16 cellular contexts compared by ENCODE assay signal in the genomic region with DNA sequence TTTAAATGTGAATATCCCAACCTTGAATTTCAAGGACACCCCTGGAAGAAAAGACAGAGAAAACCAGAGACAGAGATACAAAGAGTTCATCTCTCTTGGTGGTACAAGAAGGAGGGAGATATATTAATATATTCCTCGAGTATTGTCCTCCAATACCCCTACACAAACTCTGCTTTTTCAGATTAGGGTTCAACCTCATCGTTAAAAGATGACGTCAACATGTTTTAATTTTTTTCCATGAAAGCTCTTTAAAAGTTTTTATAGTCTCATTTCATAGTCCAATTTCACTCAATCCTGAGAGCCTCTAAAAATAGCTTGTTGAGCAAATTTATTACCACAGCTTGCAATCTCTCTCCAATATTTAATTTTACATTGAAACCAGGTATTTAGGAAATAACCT. TPM values are rescaled to one million over a fixed set of nuclear protein-coding genes. Genes with fewer than 3 reads are reported as not detected.
DNase-seq lines count a peak whose midpoint lies in the region; ATAC-seq and TF ChIP-seq lines count a peak whose summit lies in the region.
"Had no signal": no experiment of that assay in that cellular context is flagged by ENCODE, and none has a peak within 500 bp of the region (broad histone marks: within the 10 kb centered on the region; RNA-seq: fewer than 3 reads in every experiment).

No MANE protein-coding gene starts in this region.

- POLR2A ChIA-PET in HEK293 (lab: Yijun Ruan, JAX): no interaction called here

- intact Hi-C loops in left colon (cut with DNase I, micrococcal nuclease) (no loop called here), Calu3 (cut with micrococcal nuclease; ENCODE audit: unreplicated experiment) (no loop called here)

- H3K36me3 ChIP-seq in HEK293 (ENCODE audit: control insufficient read depth in 2 of 2, insufficient read depth in 1 of 2, low read length in 2 of 2): no peaks in the 10 kb centered on the region
- no peaks in the 10 kb centered on the region for H3K36me3 ChIP-seq in SK-N-MC (ENCODE audit: insufficient read depth, low read length)
- H3K36me3 ChIP-seq in stomach smooth muscle (ENCODE audit: control insufficient read depth in 2 of 2, insufficient read depth in 2 of 2, low read length in 2 of 2): no peaks in the 10 kb centered on the region

- no peak for DNase-seq in SK-N-MC (ENCODE audit: low read depth, low spot score)
- no peak for DNase-seq in mesothelial cell of epicardium (ENCODE audit: low spot score in 2 of 2, unreplicated experiment in 2 of 2)
- DNase-seq in left colon: no peak
- no peak for DNase-seq in Calu3
- DNase-seq: C1 segment of cervical spinal cord; CD4-positive, alpha-beta memory T cell; COR-L47; DMS153; GF-D8; H9; HFFc6 had no signal

- H3K4me3 ChIP-seq in HEK293 (ENCODE audit: low read depth, low read length): no peak overlapping the region
- H3K4me3 ChIP-seq in SK-N-MC: peak overlapping the region; percentile 10; the same call in 1 of the 2 replicates
- peak overlapping the region in 1 of 2 donors; percentile 0 for H3K4me3 ChIP-seq in stomach smooth muscle (ENCODE audit: low read length in 2 of 2)
- H3K4me3 ChIP-seq: GM23338 had no signal

- TF ChIP-seq CTCF in HEK293 (tag by site-specific recombination; IDR thresholded peaks at IDR 0.05) (no peak), mesothelial cell of epicardium (IDR thresholded peaks at IDR 0.05; ENCODE audit: unreplicated experiment) (no peak), Calu3 (IDR thresholded peaks at IDR 0.05; ENCODE audit: unreplicated experiment) (no peak)

- H3K27ac ChIP-seq in HEK293 (ENCODE audit: extremely low read depth, low read depth, low read length): no peak overlapping the region
- H3K27ac ChIP-seq in SK-N-MC: peak overlapping the region; percentile 61; the same call in 1 of the 2 replicates
- peak overlapping the region; percentile 46 for H3K27ac ChIP-seq in stomach smooth muscle (ENCODE audit: low read length)

- H3K4me1 ChIP-seq in HEK293 (ENCODE audit: control insufficient read depth, insufficient read depth, low read length): 0 out of 2 replicates have a peak, but pooled peaks cover 5% of the 10 kb centered on the region
- peaks cover 7% of the 10 kb centered on the region for H3K4me1 ChIP-seq in stomach smooth muscle (ENCODE audit: control insufficient read depth, insufficient read depth, low read length)

- BruUV-seq in Calu3 (replicated peaks; lab: Mats Ljungman, UMichigan): no TSS peak

- H3K9me3 Mint-ChIP-seq in mesothelial cell of epicardium (peaks cover 7% of the 10 kb centered on the region), Calu3 (ENCODE audit: low read depth, unreplicated experiment) (no peaks in the 10 kb centered on the region)
- H3K9me3 Mint-ChIP-seq: GM23338, H9, HFFc6 had no signal

- CTCF ChIA-PET in HEK293 (lab: Yijun Ruan, JAX): no interaction called here
- CTCF ChIA-PET in Calu3 (lab: Charles Lee): no interaction called here

- H3K4me1 Mint-ChIP-seq in mesothelial cell of epicardium (peaks cover 14% of the 10 kb centered on the region), Calu3 (ENCODE audit: low read depth, unreplicated experiment) (no peaks in the 10 kb centered on the region)
- H3K4me1 Mint-ChIP-seq: CD4-positive, alpha-beta memory T cell had no signal

- H3K27ac Mint-ChIP-seq in mesothelial cell of epicardium: peak overlapping the region; percentile 54
- H3K27ac Mint-ChIP-seq in Calu3 (ENCODE audit: unreplicated experiment): no peak overlapping the region
- H3K27ac Mint-ChIP-seq: CD4-positive, alpha-beta memory T cell; GM23338; H9; HFFc6 had no signal

- H3K36me3 Mint-ChIP-seq in mesothelial cell of epicardium: peaks cover 1% of the 10 kb centered on the region
- no peaks in the 10 kb centered on the region for H3K36me3 Mint-ChIP-seq in Calu3 (ENCODE audit: insufficient read depth, unreplicated experiment)
- H3K36me3 Mint-ChIP-seq: CD4-positive, alpha-beta memory T cell had no signal

- no peak for ATAC-seq in left colon
- ATAC-seq: GM23338, HCT116 had no signal

- H3K9ac ChIP-seq in SK-N-MC (ENCODE audit: insufficient read length) (no peak overlapping the region), stomach smooth muscle (ENCODE audit: low read length in 2 of 2) (no peak overlapping the region)

- H3K4me3 Mint-ChIP-seq in mesothelial cell of epicardium: no peak overlapping the region
- no peak overlapping the region for H3K4me3 Mint-ChIP-seq in Calu3 (ENCODE audit: low read depth, unreplicated experiment)
- H3K4me3 Mint-ChIP-seq: CD4-positive, alpha-beta memory T cell; GM23338; H9; HFFc6 had no signal

- H3K27me3 Mint-ChIP-seq in mesothelial cell of epicardium (ENCODE audit: low read depth) (no peaks in the 10 kb centered on the region), Calu3 (ENCODE audit: unreplicated experiment) (peaks cover 16% of the 10 kb centered on the region)

- no peaks in the 10 kb centered on the region for H3K27me3 ChIP-seq in stomach smooth muscle (ENCODE audit: control insufficient read depth in 1 of 2, insufficient read depth in 2 of 2, low read length in 2 of 2)

- H3K9me3 ChIP-seq in HEK293 (ENCODE audit: control insufficient read depth, insufficient read depth, low read depth, low read length): no peaks in the 10 kb centered on the region
- H3K9me3 ChIP-seq in SK-N-MC (ENCODE audit: low read depth, low read length): no peaks in the 10 kb centered on the region
- H3K9me3 ChIP-seq in stomach smooth muscle (ENCODE audit: control insufficient read depth in 2 of 2, low read length in 2 of 2): no peaks in the 10 kb centered on the region

TF ChIP-seq in HEK293, 187 proteins besides CTCF, POLR2A, EP300 and RAD21:
- TF ChIP-seq, protein P1, sequence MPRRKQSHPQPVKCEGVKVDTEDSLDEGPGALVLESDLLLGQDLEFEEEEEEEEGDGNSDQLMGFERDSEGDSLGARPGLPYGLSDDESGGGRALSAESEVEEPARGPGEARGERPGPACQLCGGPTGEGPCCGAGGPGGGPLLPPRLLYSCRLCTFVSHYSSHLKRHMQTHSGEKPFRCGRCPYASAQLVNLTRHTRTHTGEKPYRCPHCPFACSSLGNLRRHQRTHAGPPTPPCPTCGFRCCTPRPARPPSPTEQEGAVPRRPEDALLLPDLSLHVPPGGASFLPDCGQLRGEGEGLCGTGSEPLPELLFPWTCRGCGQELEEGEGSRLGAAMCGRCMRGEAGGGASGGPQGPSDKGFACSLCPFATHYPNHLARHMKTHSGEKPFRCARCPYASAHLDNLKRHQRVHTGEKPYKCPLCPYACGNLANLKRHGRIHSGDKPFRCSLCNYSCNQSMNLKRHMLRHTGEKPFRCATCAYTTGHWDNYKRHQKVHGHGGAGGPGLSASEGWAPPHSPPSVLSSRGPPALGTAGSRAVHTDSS (tag by site-specific recombination; IDR thresholded peaks at IDR 0.05): no peak
- TF ChIP-seq, protein P2, sequence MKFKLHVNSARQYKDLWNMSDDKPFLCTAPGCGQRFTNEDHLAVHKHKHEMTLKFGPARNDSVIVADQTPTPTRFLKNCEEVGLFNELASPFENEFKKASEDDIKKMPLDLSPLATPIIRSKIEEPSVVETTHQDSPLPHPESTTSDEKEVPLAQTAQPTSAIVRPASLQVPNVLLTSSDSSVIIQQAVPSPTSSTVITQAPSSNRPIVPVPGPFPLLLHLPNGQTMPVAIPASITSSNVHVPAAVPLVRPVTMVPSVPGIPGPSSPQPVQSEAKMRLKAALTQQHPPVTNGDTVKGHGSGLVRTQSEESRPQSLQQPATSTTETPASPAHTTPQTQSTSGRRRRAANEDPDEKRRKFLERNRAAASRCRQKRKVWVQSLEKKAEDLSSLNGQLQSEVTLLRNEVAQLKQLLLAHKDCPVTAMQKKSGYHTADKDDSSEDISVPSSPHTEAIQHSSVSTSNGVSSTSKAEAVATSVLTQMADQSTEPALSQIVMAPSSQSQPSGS (tag by site-specific recombination; IDR thresholded peaks at IDR 0.05; ENCODE audit: low read depth): peak; percentile 59; the same call in 1 of the 2 replicates
- TF ChIP-seq, protein P3, sequence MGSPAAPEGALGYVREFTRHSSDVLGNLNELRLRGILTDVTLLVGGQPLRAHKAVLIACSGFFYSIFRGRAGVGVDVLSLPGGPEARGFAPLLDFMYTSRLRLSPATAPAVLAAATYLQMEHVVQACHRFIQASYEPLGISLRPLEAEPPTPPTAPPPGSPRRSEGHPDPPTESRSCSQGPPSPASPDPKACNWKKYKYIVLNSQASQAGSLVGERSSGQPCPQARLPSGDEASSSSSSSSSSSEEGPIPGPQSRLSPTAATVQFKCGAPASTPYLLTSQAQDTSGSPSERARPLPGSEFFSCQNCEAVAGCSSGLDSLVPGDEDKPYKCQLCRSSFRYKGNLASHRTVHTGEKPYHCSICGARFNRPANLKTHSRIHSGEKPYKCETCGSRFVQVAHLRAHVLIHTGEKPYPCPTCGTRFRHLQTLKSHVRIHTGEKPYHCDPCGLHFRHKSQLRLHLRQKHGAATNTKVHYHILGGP (tag by site-specific recombination; IDR thresholded peaks at IDR 0.05): no peak
- TF ChIP-seq SP3 (tag by site-specific recombination; IDR thresholded peaks at IDR 0.05) (no peak), ZFP41 (tag by site-specific recombination; IDR thresholded peaks at IDR 0.05; ENCODE audit: borderline replicate concordance) (no peak)

RNA-seq across cellular contexts. Expression of a gene that starts 19.4 kb away (rescaled TPM):
- total RNA-seq in mesothelial cell of epicardium (12.3 to 15.7 TPM (median 15.2 TPM) in 3 replicates), left colon (1 to 10 TPM; 4.8 to 5.1 TPM), Calu3 (2022) (0.40 TPM in 1 of 2 replicates, not detected in the other)
- total RNA-seq: CD4-positive, alpha-beta memory T cell; G401; H9 had no signal
